ENCODE assay signal across 6 cellular contexts in genomic region chr19:36128392-36128736, GRCh38. TPM values are rescaled to one million over a fixed set of nuclear protein-coding genes. Genes with fewer than 3 reads are reported as not detected.
DNase-seq lines count a peak whose midpoint lies in the region; ATAC-seq and TF ChIP-seq lines count a peak whose summit lies in the region.

No MANE protein-coding gene starts in this region.

- no peaks in the 10 kb centered on the region for H3K27me3 ChIP-seq in CD8-positive, alpha-beta memory T cell (ENCODE audit: insufficient read depth, low read length, poor library complexity, severe bottlenecking)
- H3K27me3 ChIP-seq in ectodermal cell (ENCODE audit: control insufficient read depth, insufficient read depth, low read length, poor library complexity, severe bottlenecking) (no peaks in the 10 kb centered on the region), gastrocnemius medialis (no peaks in the 10 kb centered on the region)

- H3K9me3 ChIP-seq in CD8-positive, alpha-beta memory T cell (ENCODE audit: low read length): no peaks in the 10 kb centered on the region
- H3K9me3 ChIP-seq in ectodermal cell (ENCODE audit: control insufficient read depth, low read length): no peaks in the 10 kb centered on the region
- H3K9me3 ChIP-seq in gastrocnemius medialis: no peaks in the 10 kb centered on the region

- no peaks in the 10 kb centered on the region for H3K27me3 Mint-ChIP-seq in CD8-positive, alpha-beta memory T cell

- TF ChIP-seq CTCF in LNCaP clone FGC (IDR thresholded peaks at IDR 0.05; ENCODE audit: control insufficient read depth, extremely low read depth, insufficient read depth) (no peak), gastrocnemius medialis (IDR thresholded peaks at IDR 0.05 in 4 of 5, conservative IDR thresholded peaks at IDR 0.05 in 1 of 5) (no peak)

- H3K9me3 Mint-ChIP-seq in CD8-positive, alpha-beta memory T cell: no peaks in the 10 kb centered on the region

- no peak for TF ChIP-seq POLR2A in gastrocnemius medialis (IDR thresholded peaks at IDR 0.05)

- intact Hi-C loops in gastrocnemius medialis (cut with DNase I; ENCODE audit: low total_unique reads): loop anchor here (1.0 kb wide), 2 partner anchors 24 to 86 kb away; partner anchors contain the start of genes COX7A1 and ZNF565

- peak in 1 of 2 donors; percentile 4 for ATAC-seq in gastrocnemius medialis

- CTCF ChIA-PET in CD8-positive, alpha-beta memory T cell (lab: Charles Lee): interaction anchor here (0.6 to 8.3 kb wide), 23 partner anchors 7 to 361 kb away, joined by 3 to 165 read pairs (median 4); partner anchors contain the start of genes ALKBH6, CAPNS1, POLR2I and TBCB

- H3K4me3 Mint-ChIP-seq in CD8-positive, alpha-beta memory T cell: peak overlapping the region; percentile 90 to 97 (median 94)

- H3K4me3 ChIP-seq in CD8-positive, alpha-beta memory T cell (ENCODE audit: low read length): peak overlapping the region; percentile 69
- peak overlapping the region; percentile 59 for H3K4me3 ChIP-seq in LNCaP clone FGC (ENCODE audit: low read depth, low read length)
- peak overlapping the region; percentile 53 for H3K4me3 ChIP-seq in ectodermal cell (ENCODE audit: insufficient read depth, low read depth, low read length)
- peak overlapping the region; percentile 39 to 61 (median 52) for H3K4me3 ChIP-seq in gastrocnemius medialis

- peak overlapping the region; percentile 45 for H3K27ac ChIP-seq in CD8-positive, alpha-beta memory T cell (ENCODE audit: low read depth, low read length)
- H3K27ac ChIP-seq in ectodermal cell (ENCODE audit: insufficient read depth, low read depth, low read length, poor library complexity, severe bottlenecking) (peak overlapping the region; percentile 85), gastrocnemius medialis (peak overlapping the region; percentile 80 to 86 (median 82))

- in situ Hi-C loops in gastrocnemius medialis (cut with MboI; ENCODE audit: low sequenced_read_pairs in 4 of 4): loop anchor here in 2 of 4 donors (5.0 to 25.0 kb wide), 3 partner anchors 39 to 366 kb away; partner anchors contain the start of genes HSPB6 (in 1 of the 2) and PROSER3 (in 1 of the 2)

- WGBS in ectodermal cell, 2 experiments: 23 to 29% methylated on average over 10 of the region's 10 CpGs

- H3K36me3 Mint-ChIP-seq in CD8-positive, alpha-beta memory T cell: peaks cover 0 to 28% (median 5%) of the 10 kb centered on the region in 3 donors

- peaks cover 10% of the 10 kb centered on the region for H3K4me1 ChIP-seq in CD8-positive, alpha-beta memory T cell (ENCODE audit: insufficient read depth, low read length)
- no peaks in the 10 kb centered on the region for H3K4me1 ChIP-seq in ectodermal cell (ENCODE audit: control insufficient read depth, insufficient read depth, low read length)
- peaks cover 11 to 20% of the 10 kb centered on the region in 2 donors for H3K4me1 ChIP-seq in gastrocnemius medialis

- no peak for DNase-seq in CD8-positive, alpha-beta memory T cell
- no peak for DNase-seq in LNCaP clone FGC (ENCODE audit: low read depth)
- no peak for DNase-seq in gastrocnemius medialis
- DNase-seq in D341Med (ENCODE audit: low spot score): no peak
- no peak for DNase-seq in NCI-H226

- peaks cover 7% of the 10 kb centered on the region for H3K36me3 ChIP-seq in CD8-positive, alpha-beta memory T cell (ENCODE audit: insufficient read depth, low read length)
- H3K36me3 ChIP-seq in ectodermal cell (ENCODE audit: control insufficient read depth, insufficient read depth, low read length) (peaks cover 5% of the 10 kb centered on the region), gastrocnemius medialis (peaks cover 0 to 21% of the 10 kb centered on the region in 2 donors)

- peaks cover 22 to 26% (median 24%) of the 10 kb centered on the region in 3 donors for H3K4me1 Mint-ChIP-seq in CD8-positive, alpha-beta memory T cell

- POLR2A ChIA-PET in CD8-positive, alpha-beta memory T cell (lab: Charles Lee): interaction anchor here (0.6 to 1.6 kb wide), 4 partner anchors 10 to 13 kb away, joined by 4 to 10 read pairs (median 4); partner anchors contain the start of genes CAPNS1, POLR2I and TBCB

- H3K27ac Mint-ChIP-seq in CD8-positive, alpha-beta memory T cell: peak overlapping the region; percentile 83 to 95 (median 92)

RNA-seq across cellular contexts. Expression of gene CAPNS1, which starts 11.5 kb away (rescaled TPM):
- total RNA-seq in CD8-positive, alpha-beta memory T cell: 100 to 1,000 TPM; 415 to 432 TPM
- 167 TPM for polyA plus RNA-seq in CD8-positive, alpha-beta memory T cell
- 570 TPM for polyA plus RNA-seq in ectodermal cell (2013, experiment 1 of 4)
- polyA plus RNA-seq in ectodermal cell (2013, experiment 2 of 4): 544 TPM
- 410 TPM for polyA plus RNA-seq in ectodermal cell (2013, experiment 3 of 4)
- 459 TPM for polyA plus RNA-seq in ectodermal cell (2013, experiment 4 of 4)
- 100 to 1,000 TPM in 3 of 4 donors, 10 to 100 TPM in 1; 94.8 to 252 (median 165) TPM for total RNA-seq in gastrocnemius medialis

RNA-seq across cellular contexts. Expression of gene TBCB, which starts 13.1 kb away (rescaled TPM):
- total RNA-seq in CD8-positive, alpha-beta memory T cell: 100 to 1,000 TPM; 135 to 137 TPM
- 261 TPM for polyA plus RNA-seq in CD8-positive, alpha-beta memory T cell
- polyA plus RNA-seq in ectodermal cell (2013, experiment 1 of 4): 236 TPM
- polyA plus RNA-seq in ectodermal cell (2013, experiment 2 of 4): 209 TPM
- polyA plus RNA-seq in ectodermal cell (2013, experiment 3 of 4): 213 TPM
- 224 TPM for polyA plus RNA-seq in ectodermal cell (2013, experiment 4 of 4)
- 100 to 1,000 TPM in 2 of 4 donors, 10 to 100 TPM in 2; 57.4 to 122 (median 96.7) TPM for total RNA-seq in gastrocnemius medialis

RNA-seq across cellular contexts. Expression of gene POLR2I, which starts 13.7 kb away (rescaled TPM):
- 100 to 1,000 TPM; 118 to 131 TPM for total RNA-seq in CD8-positive, alpha-beta memory T cell
- 159 TPM for polyA plus RNA-seq in CD8-positive, alpha-beta memory T cell
- 129 TPM for polyA plus RNA-seq in ectodermal cell (2013, experiment 1 of 4)
- polyA plus RNA-seq in ectodermal cell (2013, experiment 2 of 4): 97.5 TPM
- 130 TPM for polyA plus RNA-seq in ectodermal cell (2013, experiment 3 of 4)
- 132 TPM for polyA plus RNA-seq in ectodermal cell (2013, experiment 4 of 4)
- 10 to 100 TPM; 61.0 to 88.7 (median 79.4) TPM for total RNA-seq in gastrocnemius medialis

RNA-seq across cellular contexts. Expression of gene OVOL3, which starts 17.4 kb away (rescaled TPM):
- total RNA-seq in CD8-positive, alpha-beta memory T cell: not detected
- not detected for polyA plus RNA-seq in CD8-positive, alpha-beta memory T cell
- not detected for polyA plus RNA-seq in ectodermal cell (2013, experiment 1 of 4)
- 0.43 TPM for polyA plus RNA-seq in ectodermal cell (2013, experiment 2 of 4)
- polyA plus RNA-seq in ectodermal cell (2013, experiment 3 of 4): not detected
- not detected for polyA plus RNA-seq in ectodermal cell (2013, experiment 4 of 4)
- total RNA-seq in gastrocnemius medialis: not detected

RNA-seq across cellular contexts. Expression of gene COX7A1, which starts 23.9 kb away (rescaled TPM):
- total RNA-seq in CD8-positive, alpha-beta memory T cell: not detected
- not detected for polyA plus RNA-seq in CD8-positive, alpha-beta memory T cell
- polyA plus RNA-seq in ectodermal cell (2013, experiment 1 of 4): not detected
- polyA plus RNA-seq in ectodermal cell (2013, experiment 2 of 4): not detected
- not detected for polyA plus RNA-seq in ectodermal cell (2013, experiment 3 of 4)
- polyA plus RNA-seq in ectodermal cell (2013, experiment 4 of 4): not detected
- 100 to 1,000 TPM; 165 to 421 (median 223) TPM for total RNA-seq in gastrocnemius medialis
